Comparison of ENCODE assay signal across 14 cellular contexts in the genomic region with DNA sequence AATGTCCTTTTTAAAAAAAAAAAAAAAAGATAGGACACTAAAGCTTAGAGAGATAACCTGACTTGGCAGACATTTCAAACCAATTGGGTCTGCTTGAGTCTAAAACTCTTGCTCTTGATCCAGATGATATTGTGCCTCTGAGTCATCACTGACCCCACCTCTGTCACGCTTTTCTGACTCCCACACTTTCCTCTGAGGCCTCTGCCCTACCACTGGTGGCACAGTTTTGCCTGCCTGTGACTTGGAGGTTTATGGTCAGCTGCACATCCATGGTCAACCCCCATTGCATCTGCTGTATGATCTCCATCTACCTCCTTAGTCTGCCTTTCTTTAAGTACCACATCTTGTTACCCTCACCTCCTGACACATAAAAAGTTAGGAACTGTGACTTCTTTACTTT.
DNase-seq lines count a peak whose midpoint lies in the region; ATAC-seq and TF ChIP-seq lines count a peak whose summit lies in the region.
"Had no signal": no experiment of that assay in that cellular context is flagged by ENCODE, and none has a peak within 500 bp of the region (broad histone marks: within the 10 kb centered on the region; RNA-seq: fewer than 3 reads in every experiment).

No MANE protein-coding gene starts in this region.

- no peak for TF ChIP-seq POLR2A in transverse colon (IDR thresholded peaks at IDR 0.05)

- H3K9ac ChIP-seq in BLaER1 treated with 17β-estradiol and CSF1 and Interleukin-3, amounts not matched to agents 10 nM and 100 nM, result no peak overlapping the region

- no peaks in the 10 kb centered on the region for H3K4me1 Mint-ChIP-seq in GM23338
- H3K4me1 Mint-ChIP-seq: H9, IgD-negative memory B cell had no signal

- peaks cover 7% of the 10 kb centered on the region for H3K9me2 ChIP-seq in GM23338 (ENCODE audit: insufficient read depth)

- H3K4me3 Mint-ChIP-seq in GM23338, result no peak overlapping the region
- H3K4me3 Mint-ChIP-seq: activated T-cell treated with anti-CD3 and anti-CD28 coated beads, Interleukin-2, amount 50 U/mL, for 4 hours; H9 had no signal

- H3K79me2 ChIP-seq in GM23338 (replicated peaks; ENCODE audit: insufficient read depth), result no peaks in the 10 kb centered on the region

- no peak for TF ChIP-seq EP300 in transverse colon (IDR thresholded peaks at IDR 0.05; ENCODE audit: low read depth)

- ATAC-seq in GM23338, result no peak
- ATAC-seq: activated T-cell treated with anti-CD3 and anti-CD28 coated beads, Interleukin-2, amount 50 U/mL, for 4 hours had no signal

- no peaks in the 10 kb centered on the region for H3K36me3 ChIP-seq in BLaER1 treated with 17β-estradiol and CSF1 and Interleukin-3, amounts not matched to agents 10 nM and 100 nM
- H3K36me3 ChIP-seq in GM23338 (ENCODE audit: insufficient read depth), result no peaks in the 10 kb centered on the region
- H3K36me3 ChIP-seq in transverse colon, result no peaks in the 10 kb centered on the region
- H3K36me3 ChIP-seq: stomach had no signal

- peaks cover 13 to 16% (median 14%) of the 10 kb centered on the region in 10 experiments for H3K4me1 ChIP-seq in BLaER1 treated with 17β-estradiol and CSF1 and Interleukin-3, amounts not matched to agents 10 nM and 100 nM
- H3K4me1 ChIP-seq in GM23338 (ENCODE audit: insufficient read depth) (no peaks in the 10 kb centered on the region), transverse colon (peaks cover 0 to 27% (median 12%) of the 10 kb centered on the region in 4 donors)

- intact Hi-C loops in transverse colon (cut with DNase I; ENCODE audit: low total_unique reads), result no loop called here

- H3K4me2 ChIP-seq in BLaER1 treated with 17β-estradiol and CSF1 and Interleukin-3, amounts not matched to agents 10 nM and 100 nM, result peak overlapping the region; percentile 42 to 78 (median 60)
- no peak overlapping the region for H3K4me2 ChIP-seq in GM23338

- no peaks in the 10 kb centered on the region; the same call in 2 of the 3 replicates for H3K9me3 Mint-ChIP-seq in GM23338

- H3K27ac ChIP-seq in BLaER1 treated with 17β-estradiol and CSF1 and Interleukin-3, amounts not matched to agents 10 nM and 100 nM, result peak overlapping the region in 1 of 11 experiments; percentile 32; a peak in 2 of 22 replicates
- H3K27ac ChIP-seq in GM23338 (ENCODE audit: low read depth), result no peak overlapping the region
- peak overlapping the region; percentile 80 for H3K27ac ChIP-seq in layer of hippocampus (ENCODE audit: low read depth, low read length)
- no peak overlapping the region for H3K27ac ChIP-seq in transverse colon

- peaks cover 1% of the 10 kb centered on the region for H3K27me3 Mint-ChIP-seq in GM23338 (ENCODE audit: insufficient read depth, low read depth, poor library complexity)
- H3K27me3 Mint-ChIP-seq: IgD-negative memory B cell had no signal

- no peak overlapping the region for H3K4me3 ChIP-seq in BLaER1 treated with 17β-estradiol and CSF1 and Interleukin-3, amounts not matched to agents 10 nM and 100 nM
- H3K4me3 ChIP-seq in GM23338, result no peak overlapping the region
- H3K4me3 ChIP-seq in transverse colon, result no peak overlapping the region
- H3K4me3 ChIP-seq: stomach had no signal

- no peaks in the 10 kb centered on the region for H3F3A ChIP-seq in GM23338 (replicated peaks; ENCODE audit: low read depth)

- H4K20me1 ChIP-seq in BLaER1 treated with 17β-estradiol and CSF1 and Interleukin-3, amounts not matched to agents 10 nM and 100 nM, result no peaks in the 10 kb centered on the region
- no peaks in the 10 kb centered on the region for H4K20me1 ChIP-seq in GM23338 (replicated peaks; ENCODE audit: insufficient read depth)

- H3K27ac Mint-ChIP-seq in GM23338, result no peak overlapping the region
- H3K27ac Mint-ChIP-seq: IgD-negative memory B cell had no signal

- H3K27me3 ChIP-seq in BLaER1 treated with 17β-estradiol and CSF1 and Interleukin-3, amounts not matched to agents 10 nM and 100 nM, result no peaks in the 10 kb centered on the region
- H3K27me3 ChIP-seq in GM23338 (ENCODE audit: insufficient read depth) (no peaks in the 10 kb centered on the region), layer of hippocampus (ENCODE audit: control insufficient read depth, insufficient read depth, low read length) (no peaks in the 10 kb centered on the region), transverse colon (no peaks in the 10 kb centered on the region)
- H3K27me3 ChIP-seq: stomach had no signal

- H2AFZ ChIP-seq in GM23338, result 0 out of 2 replicates have a peak overlapping the region, but pooled peaks have one; percentile 30

- TF ChIP-seq CTCF in GM23338 (conservative IDR thresholded peaks at IDR 0.05; ENCODE audit: low read depth in 2 of 2), result no peak
- TF ChIP-seq CTCF in transverse colon (IDR thresholded peaks at IDR 0.05), result no peak

- H3K36me3 Mint-ChIP-seq in GM23338 (ENCODE audit: low read depth), result no peaks in the 10 kb centered on the region; the same call in 2 of the 3 replicates
- H3K36me3 Mint-ChIP-seq: IgD-negative memory B cell had no signal

- peaks cover 0 to 12% (median 5%) of the 10 kb centered on the region in 11 experiments; a peak in 7 of 22 replicates for H3K9me3 ChIP-seq in BLaER1 treated with 17β-estradiol and CSF1 and Interleukin-3, amounts not matched to agents 10 nM and 100 nM (replicated peaks in 1 of 11)
- H3K9me3 ChIP-seq in transverse colon, result no peaks in the 10 kb centered on the region
- H3K9me3 ChIP-seq: stomach had no signal

- WGBS in transverse colon (ENCODE audit: low coverage in 1 of 2), 2 donors, result 39 to 57% methylated on average over 1 of the region's 1 CpG

- in situ Hi-C loops in transverse colon (cut with MboI; ENCODE audit: low pct_ligation_motif_present in 1 of 4, low pct_unique_long_range_greater_than_20kb in 1 of 4, low sequenced_read_pairs in 3 of 4), result no loop called here

- no peak for DNase-seq in GM23338 (ENCODE audit: low spot score)
- peak; percentile 87 for DNase-seq in RPMI7951 (ENCODE audit: low read depth)
- no peak for DNase-seq in NCI-H2171 treated with DMSO at 0.1 percent for 48 hours (lab: John Stamatoyannopoulos, UW)
- no peak for DNase-seq in transverse colon
- DNase-seq in NCI-H146 treated with DMSO at 0.1 percent for 48 hours (lab: John Stamatoyannopoulos, UW; ENCODE audit: unreplicated experiment), result no peak
- DNase-seq in D341Med (ENCODE audit: low spot score), result no peak
- DNase-seq: activated T-cell treated with anti-CD3 and anti-CD28 coated beads, Interleukin-2, amount 50 U/mL, for 4 hours; glutamatergic neuron; H9; SW 1271 had no signal

TF ChIP-seq in GM23338, 12 proteins besides CTCF, POLR2A, EP300 and RAD21 (continues in another document):
- TF ChIP-seq POLR2AphosphoS5 (IDR thresholded peaks at IDR 0.05; ENCODE audit: low read depth) (no peak), ZNF114 (CRISPR knock-in tag; IDR thresholded peaks at IDR 0.05) (no peak), EZH2phosphoT487 (IDR thresholded peaks at IDR 0.05; ENCODE audit: unreplicated experiment) (no peak), JUNB (IDR thresholded peaks at IDR 0.05; ENCODE audit: unreplicated experiment) (no peak), ZNF331 (CRISPR knock-in tag; IDR thresholded peaks at IDR 0.05; ENCODE audit: low read depth) (no peak), NANOG (IDR thresholded peaks at IDR 0.05; ENCODE audit: borderline replicate concordance) (no peak), STAT1 (IDR thresholded peaks at IDR 0.05; ENCODE audit: unreplicated experiment) (no peak)
- TF ChIP-seq, protein P1, sequence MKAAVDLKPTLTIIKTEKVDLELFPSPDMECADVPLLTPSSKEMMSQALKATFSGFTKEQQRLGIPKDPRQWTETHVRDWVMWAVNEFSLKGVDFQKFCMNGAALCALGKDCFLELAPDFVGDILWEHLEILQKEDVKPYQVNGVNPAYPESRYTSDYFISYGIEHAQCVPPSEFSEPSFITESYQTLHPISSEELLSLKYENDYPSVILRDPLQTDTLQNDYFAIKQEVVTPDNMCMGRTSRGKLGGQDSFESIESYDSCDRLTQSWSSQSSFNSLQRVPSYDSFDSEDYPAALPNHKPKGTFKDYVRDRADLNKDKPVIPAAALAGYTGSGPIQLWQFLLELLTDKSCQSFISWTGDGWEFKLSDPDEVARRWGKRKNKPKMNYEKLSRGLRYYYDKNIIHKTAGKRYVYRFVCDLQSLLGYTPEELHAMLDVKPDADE (IDR thresholded peaks at IDR 0.05), result no peak
- TF ChIP-seq, protein P2, sequence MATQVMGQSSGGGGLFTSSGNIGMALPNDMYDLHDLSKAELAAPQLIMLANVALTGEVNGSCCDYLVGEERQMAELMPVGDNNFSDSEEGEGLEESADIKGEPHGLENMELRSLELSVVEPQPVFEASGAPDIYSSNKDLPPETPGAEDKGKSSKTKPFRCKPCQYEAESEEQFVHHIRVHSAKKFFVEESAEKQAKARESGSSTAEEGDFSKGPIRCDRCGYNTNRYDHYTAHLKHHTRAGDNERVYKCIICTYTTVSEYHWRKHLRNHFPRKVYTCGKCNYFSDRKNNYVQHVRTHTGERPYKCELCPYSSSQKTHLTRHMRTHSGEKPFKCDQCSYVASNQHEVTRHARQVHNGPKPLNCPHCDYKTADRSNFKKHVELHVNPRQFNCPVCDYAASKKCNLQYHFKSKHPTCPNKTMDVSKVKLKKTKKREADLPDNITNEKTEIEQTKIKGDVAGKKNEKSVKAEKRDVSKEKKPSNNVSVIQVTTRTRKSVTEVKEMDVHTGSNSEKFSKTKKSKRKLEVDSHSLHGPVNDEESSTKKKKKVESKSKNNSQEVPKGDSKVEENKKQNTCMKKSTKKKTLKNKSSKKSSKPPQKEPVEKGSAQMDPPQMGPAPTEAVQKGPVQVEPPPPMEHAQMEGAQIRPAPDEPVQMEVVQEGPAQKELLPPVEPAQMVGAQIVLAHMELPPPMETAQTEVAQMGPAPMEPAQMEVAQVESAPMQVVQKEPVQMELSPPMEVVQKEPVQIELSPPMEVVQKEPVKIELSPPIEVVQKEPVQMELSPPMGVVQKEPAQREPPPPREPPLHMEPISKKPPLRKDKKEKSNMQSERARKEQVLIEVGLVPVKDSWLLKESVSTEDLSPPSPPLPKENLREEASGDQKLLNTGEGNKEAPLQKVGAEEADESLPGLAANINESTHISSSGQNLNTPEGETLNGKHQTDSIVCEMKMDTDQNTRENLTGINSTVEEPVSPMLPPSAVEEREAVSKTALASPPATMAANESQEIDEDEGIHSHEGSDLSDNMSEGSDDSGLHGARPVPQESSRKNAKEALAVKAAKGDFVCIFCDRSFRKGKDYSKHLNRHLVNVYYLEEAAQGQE (IDR thresholded peaks at IDR 0.05; ENCODE audit: unreplicated experiment), result no peak
